ENCODE assay signal across 13 cellular contexts in the genomic region with DNA sequence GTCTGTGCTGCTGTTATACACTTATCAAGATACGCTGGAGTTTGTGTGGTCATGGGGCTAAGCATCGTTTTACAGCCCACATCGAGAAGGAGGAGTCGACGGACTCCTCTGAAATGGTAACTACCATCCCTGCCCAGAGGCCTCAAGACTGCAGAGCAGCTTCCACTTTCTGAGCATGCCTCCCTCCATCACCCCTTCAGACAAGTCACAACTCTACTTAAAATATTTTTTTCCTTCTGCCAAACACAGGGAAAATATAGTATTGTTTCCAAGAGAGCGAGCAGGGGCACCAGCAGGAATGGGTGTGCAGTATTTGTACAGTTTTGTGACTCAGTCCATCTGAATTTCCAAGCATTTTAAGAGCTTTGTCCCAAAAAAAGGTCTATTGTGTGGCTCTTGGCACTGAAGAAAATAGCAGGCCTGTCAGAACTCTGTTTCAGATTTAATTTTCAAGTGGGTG. TPM values are rescaled to one million over a fixed set of nuclear protein-coding genes. Genes with fewer than 3 reads are reported as not detected.
DNase-seq lines count a peak whose midpoint lies in the region; ATAC-seq, FAIRE-seq and TF ChIP-seq lines count a peak whose summit lies in the region.
"Had no signal": no experiment of that assay in that cellular context is flagged by ENCODE, and none has a peak within 500 bp of the region (broad histone marks: within the 10 kb centered on the region; RNA-seq: fewer than 3 reads in every experiment).

No MANE protein-coding gene starts in this region.

- H3K27ac ChIP-seq in upper lobe of right lung (no peak overlapping the region), small intestine (ENCODE audit: low read depth in 1 of 2, low read length in 1 of 2) (no peak overlapping the region)
- H3K27ac ChIP-seq: Peyer's patch, WERI-Rb-1 had no signal

- H3K27me3 ChIP-seq in upper lobe of right lung (no peaks in the 10 kb centered on the region), small intestine (ENCODE audit: control insufficient read depth in 2 of 2, insufficient read depth in 2 of 2, low read length in 2 of 2) (no peaks in the 10 kb centered on the region)
- H3K27me3 ChIP-seq: Peyer's patch had no signal

- H3K36me3 ChIP-seq in upper lobe of right lung (peaks cover 3% of the 10 kb centered on the region), small intestine (ENCODE audit: control insufficient read depth in 2 of 2, insufficient read depth in 2 of 2, low read length in 2 of 2) (no peaks in the 10 kb centered on the region)
- H3K36me3 ChIP-seq: Peyer's patch, WERI-Rb-1 had no signal

- H3K9me3 ChIP-seq in upper lobe of right lung (peaks cover 5% of the 10 kb centered on the region), small intestine (ENCODE audit: control insufficient read depth, low read depth) (no peaks in the 10 kb centered on the region)
- H3K9me3 ChIP-seq: Peyer's patch had no signal

- no peak for ATAC-seq in upper lobe of right lung
- ATAC-seq in GM21576 (IDR thresholded peaks at IDR 0.05; ENCODE audit: unreplicated experiment), result no peak

- no peak for TF ChIP-seq CTCF in upper lobe of right lung (IDR thresholded peaks at IDR 0.05)

- intact Hi-C loops in upper lobe of right lung (cut with DNase I), result no loop called here

- H3K4me1 ChIP-seq in upper lobe of right lung (no peaks in the 10 kb centered on the region), small intestine (ENCODE audit: control insufficient read depth in 2 of 2, insufficient read depth in 1 of 2, low read depth in 1 of 2, low read length in 1 of 2) (no peaks in the 10 kb centered on the region)
- H3K4me1 ChIP-seq: Peyer's patch had no signal

- WGBS in small intestine, 3 donors, result 73 to 88% (median 86%) methylated on average over 6 of the region's 6 CpGs

- FAIRE-seq in small intestine (lab: Jason Lieb, UNC), result no peak

- no peak overlapping the region for H3K4me3 ChIP-seq in upper lobe of right lung
- no peak overlapping the region for H3K4me3 ChIP-seq in small intestine (ENCODE audit: low read depth in 1 of 2, low read length in 2 of 2)
- H3K4me3 ChIP-seq: Peyer's patch had no signal

- DNase-seq in RPMI7951 (ENCODE audit: low read depth) (peak; percentile 72), dedifferentiated amniotic fluid mesenchymal stem cell (ENCODE audit: extremely low spot score) (peak; percentile 39), inferior parietal cortex (ENCODE audit: extremely low spot score) (peak; percentile 68), upper lobe of right lung (peak; percentile 20), NCI-H345 treated with DMSO at 0.1 percent for 48 hours (lab: John Stamatoyannopoulos, UW; ENCODE audit: unreplicated experiment) (no peak), small intestine (no peak), SK-N-DZ (ENCODE audit: low spot score) (no peak)
- DNase-seq: activated T-cell treated with anti-CD3 and anti-CD28 coated beads, Interleukin-2, amount 50 U/mL, for 24 hours; DMS53; Peyer's patch; retina; WERI-Rb-1 had no signal

RNA-seq across cellular contexts. Expression of a gene that starts 14.1 kb away (rescaled TPM):
- 9.6 and 11.8 TPM in 2 replicates for total RNA-seq in RPMI7951 (2014; rRNA removed; shearing (Covaris generic))
- total RNA-seq in upper lobe of right lung, result 55.4 TPM
- polyA plus RNA-seq in small intestine, result 10 to 100 TPM; 13.5 to 33.5 (median 18.6) TPM
- polyA plus RNA-seq in SK-N-DZ (2014; cell fraction: cytosol; rRNA removed), result not detected in 2 replicates
- polyA plus RNA-seq in SK-N-DZ (2014; cell fraction: nucleus; rRNA removed), result not detected in 2 replicates

RNA-seq across cellular contexts. Expression of a gene that starts 33.8 kb away (rescaled TPM):
- 7.2 and 9.3 TPM in 2 replicates for total RNA-seq in RPMI7951 (2014; rRNA removed; shearing (Covaris generic))
- total RNA-seq in upper lobe of right lung, result 14.3 TPM
- 1 to 10 TPM in 1 of 3 donors, under 1 TPM in 2; 0.67 to 6.0 (median 0.81) TPM for polyA plus RNA-seq in small intestine
- 8.7 and 9.2 TPM in 2 replicates for polyA plus RNA-seq in SK-N-DZ (2014; cell fraction: cytosol; rRNA removed)
- 11.7 and 13.9 TPM in 2 replicates for polyA plus RNA-seq in SK-N-DZ (2014; cell fraction: nucleus; rRNA removed)

Comparison
In these comparisons a context has a peak if more than half of its experiments do, and no peak if none do; other contexts are left out.
1. DNase-seq: peak in RPMI7951 (single experiment), dedifferentiated amniotic fluid mesenchymal stem cell (single experiment), inferior parietal cortex (single experiment) and upper lobe of right lung (single experiment); none in NCI-H345 treated with DMSO at 0.1 percent for 48 hours (single experiment), small intestine (single experiment) and SK-N-DZ (single experiment).